In genomic region chr7:100171087-100171681, GRCh38 we compare ENCODE assay signal across 6 cellular contexts. TPM values are rescaled to one million over a fixed set of nuclear protein-coding genes. Genes with fewer than 3 reads are reported as not detected.
A peak's percentile ranks its signal among the peaks of the same experiment; 100 is the strongest.
DNase-seq lines count a peak whose midpoint lies in the region; ATAC-seq and TF ChIP-seq lines count a peak whose summit lies in the region.

No MANE protein-coding gene starts in this region.

- no peak overlapping the region for H3K27ac Mint-ChIP-seq in endothelial cell (ENCODE audit: unreplicated experiment)

- H3K36me3 ChIP-seq in PC-3 (ENCODE audit: low read depth, low read length) = no peaks in the 10 kb centered on the region

- no peaks in the 10 kb centered on the region for H3K79me2 ChIP-seq in PC-3 (ENCODE audit: low read length)

- no TSS peak for BruUV-seq in PC-3 (replicated peaks; lab: Mats Ljungman, UMichigan)

- H3K27ac ChIP-seq in PC-3 (ENCODE audit: low read length) (no peak overlapping the region), skin epidermis (peak overlapping the region in 1 of 21 experiments; percentile 14)

- no peaks in the 10 kb centered on the region for H3K9me3 Mint-ChIP-seq in endothelial cell (ENCODE audit: unreplicated experiment)

- H3K27me3 Mint-ChIP-seq in endothelial cell (ENCODE audit: unreplicated experiment) = peaks cover 35% of the 10 kb centered on the region

- TF ChIP-seq CTCF in PC-3 (conservative IDR thresholded peaks at IDR 0.05; ENCODE audit: low read depth, low read length) = no peak
- TF ChIP-seq CTCF in endothelial cell (IDR thresholded peaks at IDR 0.05; ENCODE audit: unreplicated experiment) = no peak

- CTCF ChIA-PET in PC-3 (lab: Charles Lee) = no interaction called here

- POLR2A ChIA-PET in PC-3 (lab: Charles Lee; ENCODE audit: unreplicated experiment) = no interaction called here

- H3F3A ChIP-seq in PC-3 (ENCODE audit: low read length, unreplicated experiment) = no peaks in the 10 kb centered on the region

- no peaks in the 10 kb centered on the region for H3K9me3 ChIP-seq in PC-3 (ENCODE audit: low read length)

- H4K20me1 ChIP-seq in PC-3 (ENCODE audit: low read length) = no peaks in the 10 kb centered on the region

- H3K27me3 ChIP-seq in PC-3 (ENCODE audit: low read length) = no peaks in the 10 kb centered on the region

- peak overlapping the region; percentile 64; the same call in 1 of the 2 replicates for H2AFZ ChIP-seq in PC-3 (ENCODE audit: low read length)

- H3K36me3 Mint-ChIP-seq in endothelial cell (ENCODE audit: low read depth, unreplicated experiment) = peaks cover 20% of the 10 kb centered on the region

- H3K4me1 ChIP-seq in PC-3 (ENCODE audit: insufficient read depth, low read length) = peaks cover 8% of the 10 kb centered on the region; the same call in 1 of the 2 replicates

- H3K4me2 ChIP-seq in PC-3 (ENCODE audit: low read length) = peak overlapping the region; percentile 83

- H3K4me1 Mint-ChIP-seq in endothelial cell (ENCODE audit: unreplicated experiment) = peaks cover 42% of the 10 kb centered on the region

- H3K4me3 Mint-ChIP-seq in endothelial cell (ENCODE audit: unreplicated experiment) = no peak overlapping the region

- H3K9me2 ChIP-seq in PC-3 (replicated peaks; ENCODE audit: low read length) = no peaks in the 10 kb centered on the region

- DNase-seq in PC-3 (no peak), endothelial cell (ENCODE audit: low spot score) (peak; percentile 31), medulla oblongata (ENCODE audit: extremely low spot score) (no peak)
- DNase-seq in stimulated activated CD4-positive, alpha-beta T cell treated with anti-CD3 and anti-CD28 coated beads, Interleukin-4, amount 100 ng/mL, for 24 hours = no peak

- H3K4me3 ChIP-seq in PC-3 (ENCODE audit: low read length) (peak overlapping the region; percentile 61), skin epidermis (peak overlapping the region; percentile 20 to 51 (median 35))

- no peak overlapping the region for H3K9ac ChIP-seq in PC-3 (ENCODE audit: low read length)

- intact Hi-C loops in PC-3 (cut with micrococcal nuclease) = no loop called here

- ATAC-seq in PC-3 (peak; percentile 26), HG03520 (IDR thresholded peaks at IDR 0.05; ENCODE audit: unreplicated experiment) (no peak)

RNA-seq across cellular contexts. Expression of gene GAL3ST4, which starts 2.8 kb away (rescaled TPM):
- total RNA-seq in PC-3 (2014; rRNA removed) = 0.23 and 1.1 TPM in 2 replicates
- 4.4 TPM for total RNA-seq in endothelial cell (ENCODE audit: unreplicated experiment)

RNA-seq across cellular contexts. Expression of gene GPC2, which starts 6.0 kb away (rescaled TPM):
- 1.6 and 2.3 TPM in 2 replicates for total RNA-seq in PC-3 (2014; rRNA removed)
- 27.2 TPM for total RNA-seq in endothelial cell (ENCODE audit: unreplicated experiment)

RNA-seq across cellular contexts. Expression of gene STAG3, which starts 6.5 kb away (rescaled TPM):
- 0.07 and 1.2 TPM in 2 replicates for total RNA-seq in PC-3 (2014; rRNA removed)
- 1.9 TPM for total RNA-seq in endothelial cell (ENCODE audit: unreplicated experiment)

RNA-seq across cellular contexts. Expression of gene TRAPPC14, which starts 12.7 kb away (rescaled TPM):
- total RNA-seq in PC-3 (2014; rRNA removed) = 19.2 and 20.3 TPM in 2 replicates
- total RNA-seq in endothelial cell (ENCODE audit: unreplicated experiment) = 30.2 TPM

RNA-seq across cellular contexts. Expression of gene LAMTOR4, which starts 22.5 kb away (rescaled TPM):
- total RNA-seq in PC-3 (2014; rRNA removed) (107 and 146 TPM in 2 replicates), endothelial cell (ENCODE audit: unreplicated experiment) (68.6 TPM)
